3 cellular contexts compared by ENCODE assay signal in the genomic region with DNA sequence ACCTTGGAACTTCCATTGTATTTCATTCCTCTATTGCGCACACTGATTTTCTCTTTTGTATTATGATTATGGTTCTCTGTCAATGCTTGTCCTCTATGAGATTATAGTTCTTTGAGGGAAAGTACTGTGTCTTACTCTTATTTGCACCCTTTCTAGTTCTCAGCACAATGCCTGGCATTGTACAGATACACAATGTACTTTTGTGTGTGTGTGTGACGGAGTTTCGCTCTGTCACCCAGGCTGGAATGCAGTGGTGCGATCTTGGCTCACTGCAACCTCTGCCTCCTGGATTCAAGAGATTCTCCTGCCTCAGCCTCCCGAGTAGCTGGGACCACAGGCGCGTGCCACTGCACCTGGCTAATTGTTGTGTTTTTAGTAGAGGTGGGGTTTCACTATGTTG. TPM values are rescaled to one million over a fixed set of nuclear protein-coding genes. Genes with fewer than 3 reads are reported as not detected.
"Had no signal": no experiment of that assay in that cellular context is flagged by ENCODE, and none has a peak within 500 bp of the region (broad histone marks: within the 10 kb centered on the region; RNA-seq: fewer than 3 reads in every experiment).

No MANE protein-coding gene starts in this region.

RNA-seq across cellular contexts. Expression of gene PHF24, which starts 2.0 kb away (rescaled TPM):
- total RNA-seq: dermis microvascular lymphatic vessel endothelial cell, lung microvascular endothelial cell, mononuclear cell had no signal
